2 cellular contexts compared by ENCODE assay signal in genomic region chr3:121752772-121753171, GRCh38.
TF ChIP-seq lines count a peak whose summit lies in the region.

No MANE protein-coding gene starts in this region.

TF ChIP-seq in HEK293, 187 proteins besides CTCF, POLR2A, EP300 and RAD21 (continued from another document):
- 0 out of 2 replicates have a peak, but pooled peaks have one; percentile 21 for TF ChIP-seq PRDM1 (tag by site-specific recombination; IDR thresholded peaks at IDR 0.05)

TF ChIP-seq in H1, 55 proteins besides CTCF, POLR2A, EP300 and RAD21:
- TF ChIP-seq ASH2L (IDR thresholded peaks at IDR 0.05; ENCODE audit: low read length) = no peak
- TF ChIP-seq ATF3 (IDR thresholded peaks at IDR 0.05; ENCODE audit: insufficient read depth, low read depth, low read length) = no peak
- TF ChIP-seq GTF2F1 (IDR thresholded peaks at IDR 0.05; ENCODE audit: borderline replicate concordance, low read depth, low read length) = no peak
- peak; percentile 64; the same call in 1 of the 2 replicates for TF ChIP-seq EGR1 (IDR thresholded peaks at IDR 0.05; ENCODE audit: borderline replicate concordance, low read depth, low read length)
